27 cellular contexts compared by ENCODE assay signal in the genomic region with DNA sequence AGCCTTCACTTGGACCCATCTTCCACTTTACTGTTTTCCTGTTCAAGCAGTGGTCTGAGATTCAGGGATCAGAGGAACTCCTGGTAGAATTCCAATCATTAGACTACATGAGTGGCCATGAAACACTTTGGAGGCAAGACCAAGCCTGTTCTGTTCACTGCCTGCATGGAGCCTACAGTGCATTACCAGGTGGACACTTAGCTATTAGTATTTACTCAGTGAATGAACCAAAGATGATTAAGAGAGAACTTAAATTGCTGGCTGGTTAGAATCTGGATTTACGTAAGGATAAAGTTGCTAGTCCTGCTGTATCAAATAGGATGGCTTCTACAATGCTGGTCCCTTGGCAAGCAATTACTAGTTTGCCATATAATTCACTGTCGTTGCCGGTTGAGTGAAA.
"Had no signal": no experiment of that assay in that cellular context is flagged by ENCODE, and none has a peak within 500 bp of the region (broad histone marks: within the 10 kb centered on the region; RNA-seq: fewer than 3 reads in every experiment).

No MANE protein-coding gene starts in this region.

- H3K36me3 ChIP-seq: ascending aorta, esophagus muscularis mucosa, right atrium auricular region, stomach, thyroid gland had no signal

- H3K27me3 ChIP-seq: ascending aorta, esophagus muscularis mucosa, right atrium auricular region, stomach, thyroid gland had no signal

- H3K4me3 ChIP-seq: ascending aorta, esophagus muscularis mucosa, right atrium auricular region, smooth muscle cell, stomach, thyroid gland had no signal

- H3K27ac ChIP-seq: ascending aorta, esophagus muscularis mucosa, right atrium auricular region, stomach, thyroid gland, VCaP had no signal

- FAIRE-seq: TTC549 had no signal

- H3K4me2 ChIP-seq: smooth muscle cell had no signal

- H3K9me3 ChIP-seq: ascending aorta, esophagus muscularis mucosa, right atrium auricular region, stomach, thyroid gland had no signal

- H3K4me1 ChIP-seq: ascending aorta had no signal

- DNase-seq: activated CD4-positive, alpha-beta memory T cell treated with anti-CD3 and anti-CD28 coated beads for 36 hours; activated CD4-positive, alpha-beta T cell treated with anti-CD3 and anti-CD28 coated beads for 48 hours; activated CD8-positive, alpha-beta memory T cell treated with anti-CD3 and anti-CD28 coated beads, Interleukin-2, amount 50 U/mL, for 4 hours; activated gamma-delta T cell; activated naive CD4-positive, alpha-beta T cell treated with anti-CD3 and anti-CD28 coated beads, Interleukin-2, amount 10 ng/mL, durations not matched to agents 7 days and 5 days; activated naive CD8-positive, alpha-beta T cell treated with anti-CD3 and anti-CD28 coated beads, Interleukin-2, amount 10 ng/mL, durations not matched to agents 7 days and 5 days; activated T-cell treated with anti-CD3 and anti-CD28 coated beads, Interleukin-2, amount 50 U/mL, for 1 hour; cortex of kidney; effector memory CD8-positive, alpha-beta T cell; foreskin melanocyte; left ventricle myocardium superior; midbrain; naive thymus-derived CD4-positive, alpha-beta T cell; nucleus accumbens; stimulated activated CD4-positive, alpha-beta T cell treated with anti-CD3 and anti-CD28 coated beads, Interleukin-1b, Interleukin-23, amount 100 ng/mL, for 48 hours; stimulated activated CD4-positive, alpha-beta T cell treated with anti-CD3 and anti-CD28 coated beads, Interleukin-4, amount 100 ng/mL, for 4 hours; stimulated activated CD8-positive, alpha-beta memory T cell treated with anti-CD3 and anti-CD28 coated beads, Interleukin-4, amount 100 ng/mL, for 48 hours; stimulated activated naive B cell treated with anti-CD40 and anti-IgM and Interleukin-4, amounts not matched to agents 10 μg/mL and 1 μg/mL and 100 μg/mL, for 72 hours; stomach; T-helper 9 cell; thyroid gland had no signal
